ENCODE assay signal across 1 cellular context in genomic region chr13:112587767-112588489, GRCh38.
TF ChIP-seq lines count a peak whose summit lies in the region.

TUBGCP3 (minus strand) TSS chr13:112588153; CDS start chr13:112587980, 173 bp downstream.

TF ChIP-seq in HepG2, 621 proteins besides CTCF, POLR2A, EP300 and RAD21 (continued from another document and continues in another):
- TF ChIP-seq SNAPC4 (CRISPR knock-in tag; IDR thresholded peaks at IDR 0.05), result peak; percentile 27; the same call in 1 of the 2 replicates
- peak; percentile 78; the same call in 1 of the 2 replicates for TF ChIP-seq KLF6 (CRISPR knock-in tag; IDR thresholded peaks at IDR 0.05)
- peak; percentile 96; the same call in 1 of the 2 replicates for TF ChIP-seq IRF9 (CRISPR knock-in tag; IDR thresholded peaks at IDR 0.05; ENCODE audit: borderline replicate concordance)
- no peak for TF ChIP-seq ZKSCAN5 (CRISPR knock-in tag; IDR thresholded peaks at IDR 0.05)
- TF ChIP-seq ZNF839 (CRISPR knock-in tag; IDR thresholded peaks at IDR 0.05; ENCODE audit: borderline replicate concordance), result peak; percentile 27; the same call in 1 of the 2 replicates
- no peak for TF ChIP-seq JARID2 (CRISPR knock-in tag; IDR thresholded peaks at IDR 0.05; ENCODE audit: insufficient replicate concordance)
- no peak for TF ChIP-seq KLF9 (CRISPR knock-in tag; IDR thresholded peaks at IDR 0.05; ENCODE audit: low read depth)
- peak; percentile 64; the same call in 1 of the 2 replicates for TF ChIP-seq ETV5 (CRISPR knock-in tag; IDR thresholded peaks at IDR 0.05; ENCODE audit: borderline replicate concordance)
- no peak for TF ChIP-seq KDM4B (CRISPR knock-in tag; IDR thresholded peaks at IDR 0.05)
- TF ChIP-seq DBP (CRISPR knock-in tag; IDR thresholded peaks at IDR 0.05; ENCODE audit: not compliant biosample characterization), result peak; percentile 97
- TF ChIP-seq SAP130 (CRISPR knock-in tag; IDR thresholded peaks at IDR 0.05; ENCODE audit: low read depth), result peak; percentile 75
- TF ChIP-seq ZNF678 (CRISPR knock-in tag; IDR thresholded peaks at IDR 0.05), result peak; percentile 97
- TF ChIP-seq ZNF615 (CRISPR knock-in tag; IDR thresholded peaks at IDR 0.05; ENCODE audit: borderline replicate concordance), result 0 out of 2 replicates have a peak, but pooled peaks have one; percentile 75
- TF ChIP-seq NFE2 (CRISPR knock-in tag; IDR thresholded peaks at IDR 0.05), result no peak
- TF ChIP-seq ZNF225 (CRISPR knock-in tag; IDR thresholded peaks at IDR 0.05), result peak; percentile 92; the same call in 1 of the 2 replicates
- no peak for TF ChIP-seq NFIB (CRISPR knock-in tag; IDR thresholded peaks at IDR 0.05; ENCODE audit: borderline replicate concordance)
- no peak for TF ChIP-seq ZNF570 (CRISPR knock-in tag; IDR thresholded peaks at IDR 0.05; ENCODE audit: borderline replicate concordance)
- no peak for TF ChIP-seq SYNCRIP (IDR thresholded peaks at IDR 0.05; ENCODE audit: insufficient read depth, low read depth, low read length)
- TF ChIP-seq ZBTB44 (CRISPR knock-in tag; IDR thresholded peaks at IDR 0.05), result peak; percentile 87
- TF ChIP-seq DDIT3 (CRISPR knock-in tag; IDR thresholded peaks at IDR 0.05), result no peak
- no peak for TF ChIP-seq HBP1 (CRISPR knock-in tag; IDR thresholded peaks at IDR 0.05; ENCODE audit: low read depth)
- peak; percentile 85 for TF ChIP-seq YEATS2 (CRISPR knock-in tag; IDR thresholded peaks at IDR 0.05; ENCODE audit: borderline replicate concordance)
- peak; percentile 86 for TF ChIP-seq REPIN1 (CRISPR knock-in tag; IDR thresholded peaks at IDR 0.05; ENCODE audit: borderline replicate concordance, low read depth)
- TF ChIP-seq MXI1 (IDR thresholded peaks at IDR 0.05; ENCODE audit: borderline replicate concordance, low read depth, low read length), result peak; percentile 48; the same call in 1 of the 3 replicates
- TF ChIP-seq ZSCAN20 (CRISPR knock-in tag; IDR thresholded peaks at IDR 0.05; ENCODE audit: borderline replicate concordance), result peak; percentile 95
- peak; percentile 78 for TF ChIP-seq ZNF891 (CRISPR knock-in tag; IDR thresholded peaks at IDR 0.05)
- TF ChIP-seq RBAK (CRISPR knock-in tag; IDR thresholded peaks at IDR 0.05), result no peak; the same call in 1 of the 2 replicates
- TF ChIP-seq ZNF414 (CRISPR knock-in tag; IDR thresholded peaks at IDR 0.05), result peak; percentile 72; the same call in 1 of the 2 replicates
- TF ChIP-seq ZKSCAN8 (CRISPR knock-in tag; IDR thresholded peaks at IDR 0.05; ENCODE audit: borderline replicate concordance), result peak; percentile 31; the same call in 1 of the 2 replicates
- peak; percentile 91 for TF ChIP-seq ARID4A (CRISPR knock-in tag; IDR thresholded peaks at IDR 0.05; ENCODE audit: borderline replicate concordance)
- peak; percentile 96; the same call in 1 of the 2 replicates for TF ChIP-seq ZNF766 (CRISPR knock-in tag; IDR thresholded peaks at IDR 0.05; ENCODE audit: borderline replicate concordance)
- no peak; the same call in 1 of the 2 replicates for TF ChIP-seq GRHL1 (CRISPR knock-in tag; conservative IDR thresholded peaks at IDR 0.05)
- TF ChIP-seq ZNF557 (CRISPR knock-in tag; IDR thresholded peaks at IDR 0.05), result peak; percentile 89
- TF ChIP-seq ZNF83 (CRISPR knock-in tag; IDR thresholded peaks at IDR 0.05; ENCODE audit: borderline replicate concordance), result peak; percentile 93; the same call in 1 of the 2 replicates
- 0 out of 2 replicates have a peak, but pooled peaks have one; percentile 41 for TF ChIP-seq ETV6 (CRISPR knock-in tag; conservative IDR thresholded peaks at IDR 0.05)
- TF ChIP-seq ZNF777 (CRISPR knock-in tag; IDR thresholded peaks at IDR 0.05), result peak; percentile 79
- no peak for TF ChIP-seq ZNF530 (CRISPR knock-in tag; IDR thresholded peaks at IDR 0.05; ENCODE audit: low read depth)
- peak; percentile 35; the same call in 1 of the 2 replicates for TF ChIP-seq HCFC1 (IDR thresholded peaks at IDR 0.05; ENCODE audit: low read depth, low read length)
- TF ChIP-seq ZNF574 (CRISPR knock-in tag; IDR thresholded peaks at IDR 0.05), result peak; percentile 94
